In genomic region chr3:188253123-188253793, GRCh38 we compare ENCODE assay signal across 29 cellular contexts.
DNase-seq lines count a peak whose midpoint lies in the region; ATAC-seq and TF ChIP-seq lines count a peak whose summit lies in the region.
"Had no signal": no experiment of that assay in that cellular context is flagged by ENCODE, and none has a peak within 500 bp of the region (broad histone marks: within the 10 kb centered on the region; RNA-seq: fewer than 3 reads in every experiment).

No MANE protein-coding gene starts in this region.

- H3K79me2 ChIP-seq in hepatocyte = peaks cover 62% of the 10 kb centered on the region

- TF ChIP-seq POLR2A in adrenal gland (IDR thresholded peaks at IDR 0.05) = no peak

- H3K27ac Mint-ChIP-seq in activated T-cell treated with anti-CD3 and anti-CD28 coated beads, Interleukin-2, amount 50 U/mL, for 24 hours = peak overlapping the region; percentile 91
- H3K27ac Mint-ChIP-seq in activated T-helper 1 cell treated with anti-CD3 and anti-CD28 coated beads, Interleukin-12 subunit alpha, Interleukin-12 subunit beta, Interleukin-2, Interleukin-4 antibody, amounts not matched to agents 30 ng/mL and 10 ng/mL and 1 ng/mL, durations not matched to agents 14 hours and 24 hours and 36 hours = peak overlapping the region; percentile 89
- peak overlapping the region; percentile 90 for H3K27ac Mint-ChIP-seq in stimulated activated naive B cell treated with anti-CD40 and anti-IgM and Interleukin-4, amounts not matched to agents 10 μg/mL and 1 μg/mL and 100 μg/mL, for 72 hours
- H3K27ac Mint-ChIP-seq: activated naive CD8-positive, alpha-beta T cell treated with anti-CD3 and anti-CD28 coated beads, Interleukin-2, amount 10 ng/mL, durations not matched to agents 7 days and 5 days; natural killer cell; stimulated activated memory B cell treated with anti-CD40 and anti-IgM and Interleukin-4, amounts not matched to agents 10 μg/mL and 1 μg/mL and 100 μg/mL, for 72 hours; T-cell had no signal

- H3K4me3 ChIP-seq in hepatocyte (no peak overlapping the region), adrenal gland (no peak overlapping the region)
- H3K4me3 ChIP-seq: A549, lower lobe of right lung had no signal

- H3K9me3 Mint-ChIP-seq in activated T-cell treated with anti-CD3 and anti-CD28 coated beads, Interleukin-2, amount 50 U/mL, for 24 hours = peaks cover 2% of the 10 kb centered on the region
- H3K9me3 Mint-ChIP-seq in activated T-helper 1 cell treated with anti-CD3 and anti-CD28 coated beads, Interleukin-12 subunit alpha, Interleukin-12 subunit beta, Interleukin-2, Interleukin-4 antibody, amounts not matched to agents 30 ng/mL and 10 ng/mL and 1 ng/mL, durations not matched to agents 14 hours and 24 hours and 36 hours = peaks cover 8% of the 10 kb centered on the region
- H3K9me3 Mint-ChIP-seq in stimulated activated naive B cell treated with anti-CD40 and anti-IgM and Interleukin-4, amounts not matched to agents 10 μg/mL and 1 μg/mL and 100 μg/mL, for 72 hours = peaks cover 0 to 4% of the 10 kb centered on the region in 2 donors
- H3K9me3 Mint-ChIP-seq: natural killer cell; stimulated activated memory B cell treated with anti-CD40 and anti-IgM and Interleukin-4, amounts not matched to agents 10 μg/mL and 1 μg/mL and 100 μg/mL, for 72 hours; T-cell had no signal

- no peak overlapping the region for H2AFZ ChIP-seq in hepatocyte

- 79% methylated on average over 5 of the region's 5 CpGs for WGBS in hepatocyte (ENCODE audit: low lambda C conversion rate, missing lambda C conversion rate)
- WGBS in adrenal gland, 4 donors = 94 to 98% (median 97%) methylated on average over 5 of the region's 5 CpGs

- H3K27me3 ChIP-seq in hepatocyte (no peaks in the 10 kb centered on the region), adrenal gland (no peaks in the 10 kb centered on the region)
- H3K27me3 ChIP-seq: foreskin keratinocyte had no signal

- peaks cover 27% of the 10 kb centered on the region for H3K36me3 Mint-ChIP-seq in activated T-cell treated with anti-CD3 and anti-CD28 coated beads, Interleukin-2, amount 50 U/mL, for 24 hours (ENCODE audit: low read depth)
- H3K36me3 Mint-ChIP-seq in activated T-helper 1 cell treated with anti-CD3 and anti-CD28 coated beads, Interleukin-12 subunit alpha, Interleukin-12 subunit beta, Interleukin-2, Interleukin-4 antibody, amounts not matched to agents 30 ng/mL and 10 ng/mL and 1 ng/mL, durations not matched to agents 14 hours and 24 hours and 36 hours (ENCODE audit: low read depth) = peaks cover 22% of the 10 kb centered on the region
- peaks cover 14 to 16% of the 10 kb centered on the region in 2 donors for H3K36me3 Mint-ChIP-seq in stimulated activated naive B cell treated with anti-CD40 and anti-IgM and Interleukin-4, amounts not matched to agents 10 μg/mL and 1 μg/mL and 100 μg/mL, for 72 hours
- H3K36me3 Mint-ChIP-seq: natural killer cell had no signal

- H3K4me1 ChIP-seq in hepatocyte (ENCODE audit: insufficient read depth) = peaks cover 19% of the 10 kb centered on the region
- H3K4me1 ChIP-seq in adrenal gland (replicated peaks in 1 of 2) = peaks cover 8 to 16% of the 10 kb centered on the region in 2 donors
- H3K4me1 ChIP-seq: foreskin keratinocyte had no signal

- peaks cover 57% of the 10 kb centered on the region for H3K4me1 Mint-ChIP-seq in activated T-cell treated with anti-CD3 and anti-CD28 coated beads, Interleukin-2, amount 50 U/mL, for 24 hours (ENCODE audit: low read depth)
- H3K4me1 Mint-ChIP-seq in activated T-helper 1 cell treated with anti-CD3 and anti-CD28 coated beads, Interleukin-12 subunit alpha, Interleukin-12 subunit beta, Interleukin-2, Interleukin-4 antibody, amounts not matched to agents 30 ng/mL and 10 ng/mL and 1 ng/mL, durations not matched to agents 14 hours and 24 hours and 36 hours (ENCODE audit: low read depth) = peaks cover 45% of the 10 kb centered on the region
- H3K4me1 Mint-ChIP-seq in stimulated activated naive B cell treated with anti-CD40 and anti-IgM and Interleukin-4, amounts not matched to agents 10 μg/mL and 1 μg/mL and 100 μg/mL, for 72 hours = peaks cover 34 to 50% of the 10 kb centered on the region in 2 donors

- H3K4me2 ChIP-seq in hepatocyte = peak overlapping the region; percentile 7
- H3K4me2 ChIP-seq: A549 had no signal

- no peaks in the 10 kb centered on the region for H3K27me3 Mint-ChIP-seq in activated T-cell treated with anti-CD3 and anti-CD28 coated beads, Interleukin-2, amount 50 U/mL, for 24 hours
- H3K27me3 Mint-ChIP-seq in activated T-helper 1 cell treated with anti-CD3 and anti-CD28 coated beads, Interleukin-12 subunit alpha, Interleukin-12 subunit beta, Interleukin-2, Interleukin-4 antibody, amounts not matched to agents 30 ng/mL and 10 ng/mL and 1 ng/mL, durations not matched to agents 14 hours and 24 hours and 36 hours (ENCODE audit: insufficient read depth) = no peaks in the 10 kb centered on the region
- H3K27me3 Mint-ChIP-seq in stimulated activated naive B cell treated with anti-CD40 and anti-IgM and Interleukin-4, amounts not matched to agents 10 μg/mL and 1 μg/mL and 100 μg/mL, for 72 hours = no peaks in the 10 kb centered on the region
- H3K27me3 Mint-ChIP-seq: activated naive CD8-positive, alpha-beta T cell treated with anti-CD3 and anti-CD28 coated beads, Interleukin-2, amount 10 ng/mL, durations not matched to agents 7 days and 5 days; CD4-positive, CD25-positive, alpha-beta regulatory T cell; stimulated activated memory B cell treated with anti-CD40 and anti-IgM and Interleukin-4, amounts not matched to agents 10 μg/mL and 1 μg/mL and 100 μg/mL, for 72 hours; T-cell had no signal

- H3K9me3 ChIP-seq in hepatocyte (ENCODE audit: low read depth) (no peaks in the 10 kb centered on the region), adrenal gland (replicated peaks in 1 of 3) (no peaks in the 10 kb centered on the region)
- H3K9me3 ChIP-seq: lower lobe of right lung had no signal

- H3K27ac ChIP-seq in hepatocyte (peak overlapping the region; percentile 3), adrenal gland (no peak overlapping the region)
- H3K27ac ChIP-seq: A549, foreskin keratinocyte, lower lobe of right lung had no signal

- intact Hi-C loops in activated T-helper 1 cell treated with anti-CD3 and anti-CD28 coated beads, Interleukin-12 subunit alpha, Interleukin-12 subunit beta, Interleukin-2, Interleukin-4 antibody, amounts not matched to agents 30 ng/mL and 10 ng/mL and 1 ng/mL, durations not matched to agents 14 hours and 24 hours and 36 hours (cut with micrococcal nuclease) = loop anchor here (1.0 to 10.0 kb wide), 4 partner anchors 86 to 702 kb away; partner anchors contain the start of gene LPP
- intact Hi-C loops in adrenal gland (cut with DNase I) = no loop called here

- no peaks in the 10 kb centered on the region for H4K20me1 ChIP-seq in hepatocyte (ENCODE audit: insufficient read depth, poor library complexity, severe bottlenecking)

- no peak for DNase-seq in activated T-cell treated with anti-CD3 and anti-CD28 coated beads, Interleukin-2, amount 50 U/mL, for 24 hours
- DNase-seq in activated T-cell treated with anti-CD3 and anti-CD28 coated beads, Interleukin-2, amount 50 U/mL, for 1 hour = no peak
- no peak for DNase-seq in activated T-helper 1 cell treated with anti-CD3 and anti-CD28 coated beads, Interleukin-12 subunit alpha, Interleukin-12 subunit beta, Interleukin-2, Interleukin-4 antibody, amounts not matched to agents 30 ng/mL and 10 ng/mL and 1 ng/mL, durations not matched to agents 14 hours and 24 hours and 36 hours (ENCODE audit: low spot score)
- DNase-seq in hepatocyte (ENCODE audit: low spot score) (no peak), adrenal gland (no peak), NOMO-1 treated with DMSO at 0.1 percent for 48 hours (lab: John Stamatoyannopoulos, UW; ENCODE audit: unreplicated experiment) (no peak)
- no peak for DNase-seq in stimulated activated naive B cell treated with anti-CD40 and anti-IgM and Interleukin-4, amounts not matched to agents 10 μg/mL and 1 μg/mL and 100 μg/mL, for 72 hours
- DNase-seq: activated CD4-positive, CD25-positive, alpha-beta regulatory T cell; activated naive CD8-positive, alpha-beta T cell treated with anti-CD3 and anti-CD28 coated beads, Interleukin-2, amount 10 ng/mL, durations not matched to agents 7 days and 5 days; Calu3; CD4-positive, CD25-positive, alpha-beta regulatory T cell; central memory CD4-positive, alpha-beta T cell; DMS79; foreskin keratinocyte; IMR-90; lower lobe of right lung; midbrain; natural killer cell; NCI-H1417 treated with DMSO at 0.1 percent for 48 hours; NCI-H2029 treated with DMSO at 0.1 percent for 48 hours; NCI-H524 treated with DMSO at 0.1 percent for 48 hours; NK-92 treated with Interleukin-12 subunit alpha and Interleukin-12 subunit beta, amount 100 ng/mL, for 24 hours; PC-3; T-cell had no signal

- no peak overlapping the region for H3K4me3 Mint-ChIP-seq in activated T-cell treated with anti-CD3 and anti-CD28 coated beads, Interleukin-2, amount 50 U/mL, for 24 hours
- no peak overlapping the region for H3K4me3 Mint-ChIP-seq in activated T-helper 1 cell treated with anti-CD3 and anti-CD28 coated beads, Interleukin-12 subunit alpha, Interleukin-12 subunit beta, Interleukin-2, Interleukin-4 antibody, amounts not matched to agents 30 ng/mL and 10 ng/mL and 1 ng/mL, durations not matched to agents 14 hours and 24 hours and 36 hours
- H3K4me3 Mint-ChIP-seq in stimulated activated naive B cell treated with anti-CD40 and anti-IgM and Interleukin-4, amounts not matched to agents 10 μg/mL and 1 μg/mL and 100 μg/mL, for 72 hours = no peak overlapping the region
- H3K4me3 Mint-ChIP-seq: activated naive CD8-positive, alpha-beta T cell treated with anti-CD3 and anti-CD28 coated beads, Interleukin-2, amount 10 ng/mL, durations not matched to agents 7 days and 5 days; CD4-positive, CD25-positive, alpha-beta regulatory T cell; natural killer cell; stimulated activated memory B cell treated with anti-CD40 and anti-IgM and Interleukin-4, amounts not matched to agents 10 μg/mL and 1 μg/mL and 100 μg/mL, for 72 hours; T-cell had no signal

- H3K36me3 ChIP-seq in hepatocyte (replicated peaks; ENCODE audit: insufficient read depth, low read depth) (no peaks in the 10 kb centered on the region), adrenal gland (replicated peaks in 1 of 2) (no peaks in the 10 kb centered on the region)
- H3K36me3 ChIP-seq: lower lobe of right lung had no signal

- no peak for ATAC-seq in stimulated activated naive B cell treated with anti-CD40 and anti-IgM and Interleukin-4, amounts not matched to agents 10 μg/mL and 1 μg/mL and 100 μg/mL, for 72 hours (replicated peaks)
- ATAC-seq in GM21825 (IDR thresholded peaks at IDR 0.05; ENCODE audit: unreplicated experiment) = no peak
- ATAC-seq: esophagus mucosa, foreskin keratinocyte, HCT116, lower lobe of right lung, PC-3, T-cell had no signal

- TF ChIP-seq CTCF in hepatocyte (IDR thresholded peaks at IDR 0.05; ENCODE audit: poor library complexity) (no peak), adrenal gland (IDR thresholded peaks at IDR 0.05) (no peak)

- no peaks in the 10 kb centered on the region for H3K9me2 ChIP-seq in hepatocyte (replicated peaks; ENCODE audit: insufficient read depth)
